In genomic region chr6:25022140-25022553, GRCh38 we compare ENCODE assay signal across 21 cellular contexts.
A peak's percentile ranks its signal among the peaks of the same experiment; 100 is the strongest.
DNase-seq lines count a peak whose midpoint lies in the region; ATAC-seq, FAIRE-seq and TF ChIP-seq lines count a peak whose summit lies in the region.
"Had no signal": no experiment of that assay in that cellular context is flagged by ENCODE, and none has a peak within 500 bp of the region (broad histone marks: within the 10 kb centered on the region; RNA-seq: fewer than 3 reads in every experiment).

No MANE protein-coding gene starts in this region.

- no peak for TF ChIP-seq EP300 in A549 (IDR thresholded peaks at IDR 0.05)

- H3K4me1 Mint-ChIP-seq in natural killer cell: peaks cover 24% of the 10 kb centered on the region in 2 donors

- H3K4me1 ChIP-seq in A549: peaks cover 11% of the 10 kb centered on the region; the same call in 1 of the 3 replicates
- no peaks in the 10 kb centered on the region for H3K4me1 ChIP-seq in HEK293 (ENCODE audit: control insufficient read depth, insufficient read depth, low read length)

- H3K9me3 ChIP-seq in A549: no peaks in the 10 kb centered on the region
- no peaks in the 10 kb centered on the region for H3K9me3 ChIP-seq in HEK293 (ENCODE audit: control insufficient read depth, insufficient read depth, low read depth, low read length)
- H3K9me3 ChIP-seq: thyroid gland had no signal

- intact Hi-C loops in natural killer cell (cut with micrococcal nuclease): no loop called here

- no peak for FAIRE-seq in A549 (lab: Jason Lieb, UNC)
- FAIRE-seq: D721Med had no signal

- H3K9me3 Mint-ChIP-seq in natural killer cell: no peaks in the 10 kb centered on the region

- H3K27ac ChIP-seq in A549 (no peak overlapping the region), HEK293 (ENCODE audit: extremely low read depth, low read depth, low read length) (no peak overlapping the region)
- H3K27ac ChIP-seq: coronary artery, thyroid gland had no signal

- H3K36me3 ChIP-seq in HEK293 (ENCODE audit: control insufficient read depth in 2 of 2, insufficient read depth in 1 of 2, low read length in 2 of 2): no peaks in the 10 kb centered on the region
- H3K36me3 ChIP-seq: thyroid gland had no signal

- WGBS in A549 (ENCODE audit: missing lambda C conversion rate): 37% methylated on average over 3 of the region's 3 CpGs

- H3K4me2 ChIP-seq in A549: no peak overlapping the region

- no peak overlapping the region for H3K27ac Mint-ChIP-seq in natural killer cell

- TF ChIP-seq POLR2A in A549 (IDR thresholded peaks at IDR 0.05; ENCODE audit: low read length): no peak

- no peak for TF ChIP-seq CTCF in A549 (IDR thresholded peaks at IDR 0.05)
- no peak for TF ChIP-seq CTCF in HEK293 (tag by site-specific recombination; IDR thresholded peaks at IDR 0.05)
- TF ChIP-seq CTCF in natural killer cell (IDR thresholded peaks at IDR 0.05): no peak

- no peak for ATAC-seq in A549
- peak; percentile 80 for ATAC-seq in esophagus mucosa
- ATAC-seq in natural killer cell: no peak
- ATAC-seq: left cardiac atrium, Panc1 had no signal

- no peak overlapping the region for H3K4me3 Mint-ChIP-seq in natural killer cell

- H3K4me3 ChIP-seq in A549 (no peak overlapping the region), HEK293 (ENCODE audit: low read depth, low read length) (no peak overlapping the region)
- H3K4me3 ChIP-seq: coronary artery, thyroid gland had no signal

- H3K36me3 Mint-ChIP-seq in natural killer cell: no peaks in the 10 kb centered on the region

- no peak for TF ChIP-seq RAD21 in A549 (conservative IDR thresholded peaks at IDR 0.05 in 1 of 2, IDR thresholded peaks at IDR 0.05 in 1 of 2)

- H3K27me3 Mint-ChIP-seq in natural killer cell (ENCODE audit: low read depth in 2 of 2): no peaks in the 10 kb centered on the region

- CTCF ChIA-PET in A549 (lab: Yijun Ruan, JAX) (no interaction called here), HEK293 (lab: Yijun Ruan, JAX) (interaction anchor here (0.9 to 2.5 kb wide), 3 partner anchors 30 to 166 kb away, joined by 4 to 14 read pairs (median 6); no protein-coding TSS in a partner anchor)

- POLR2A ChIA-PET in A549 (lab: Yijun Ruan, JAX) (no interaction called here), HEK293 (lab: Yijun Ruan, JAX) (no interaction called here)

- DNase-seq in A549 (ENCODE audit: low read depth in 1 of 2, low spot score in 1 of 2) (no peak), SKM-1 (lab: John Stamatoyannopoulos, UW; ENCODE audit: unreplicated experiment) (peak; percentile 15), occipital lobe (lab: John Stamatoyannopoulos, UW) (no peak), natural killer cell (no peak), NCI-H2227 treated with DMSO at 0.1 percent for 48 hours (lab: John Stamatoyannopoulos, UW) (no peak)
- no peak for DNase-seq in stimulated activated CD8-positive, alpha-beta memory T cell treated with anti-CD3 and anti-CD28 coated beads, Interleukin-4, amount 100 ng/mL, for 48 hours
- DNase-seq: activated effector memory CD4-positive, alpha-beta T cell treated with anti-CD3 and anti-CD28 coated beads, Interleukin-2, amount 50 U/mL, for 16 hours; aorta; HCEC 1CT; hypothalamus; left cardiac atrium; NCI-H2029; NCI-H526 treated with DMSO at 0.1 percent for 48 hours; stimulated activated CD4-positive, alpha-beta T cell treated with anti-CD3 and anti-CD28 coated beads, Interleukin-4, amount 100 ng/mL, for 1 hour; T-helper 1 cell; thyroid gland had no signal

TF ChIP-seq in A549, 52 proteins besides CTCF, POLR2A, EP300 and RAD21:
- TF ChIP-seq ATOH8 (CRISPR knock-in tag; IDR thresholded peaks at IDR 0.05; ENCODE audit: low read depth): no peak
- TF ChIP-seq TFCP2L1 (CRISPR knock-in tag; IDR thresholded peaks at IDR 0.05): no peak
- peak; percentile 81 for TF ChIP-seq MAFK (IDR thresholded peaks at IDR 0.05; ENCODE audit: partially characterized antibody)
- TF ChIP-seq NFE2L2 (conservative IDR thresholded peaks at IDR 0.05; ENCODE audit: low read length): peak; percentile 81
- no peak for TF ChIP-seq RARB (CRISPR knock-in tag; IDR thresholded peaks at IDR 0.05)

TF ChIP-seq in HEK293, 187 proteins besides CTCF, POLR2A, EP300 and RAD21:
- peak; percentile 55; the same call in 1 of the 2 replicates for TF ChIP-seq ZNF362 (tag by site-specific recombination; IDR thresholded peaks at IDR 0.05)
- TF ChIP-seq ZNF560 (tag by site-specific recombination; IDR thresholded peaks at IDR 0.05; ENCODE audit: borderline replicate concordance): no peak
TF ChIP-seq in HEK293: peak in this region for 1.
